8 cellular contexts compared by ENCODE assay signal in the genomic region with DNA sequence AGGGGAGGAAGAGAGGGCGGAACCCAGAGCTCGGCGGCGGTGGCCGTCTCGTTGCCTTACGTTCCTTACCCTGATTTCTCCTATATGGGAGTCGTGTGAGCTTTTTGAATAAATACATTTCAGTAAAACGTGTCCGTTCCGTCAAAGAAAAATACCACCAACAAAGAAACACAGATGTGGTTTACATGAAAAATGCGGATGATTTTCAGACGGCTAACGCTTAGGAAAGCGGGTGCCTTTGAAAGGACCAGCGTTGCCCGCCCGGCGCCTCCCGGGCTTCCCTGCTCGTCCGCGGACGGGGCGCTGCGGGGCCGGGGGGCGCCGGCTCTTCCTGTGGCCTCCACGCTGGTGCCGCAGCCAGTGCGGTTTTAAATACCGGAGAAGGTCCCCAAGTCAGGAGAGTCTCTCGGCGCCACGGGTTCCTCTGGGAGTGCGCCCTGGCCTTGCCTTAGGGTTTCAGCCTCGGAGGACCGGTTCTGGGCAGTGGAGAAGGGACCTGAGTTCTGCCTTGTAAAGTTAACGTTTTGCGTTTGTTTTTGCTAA. TPM values are rescaled to one million over a fixed set of nuclear protein-coding genes. Genes with fewer than 3 reads are reported as not detected.
DNase-seq lines count a peak whose midpoint lies in the region; ATAC-seq and TF ChIP-seq lines count a peak whose summit lies in the region.

No MANE protein-coding gene starts in this region.

- WGBS in adrenal gland, 4 donors, result 0 to 2% (median 0%) methylated on average over 17 to 41 of the region's 41 CpGs
- under 1% methylated on average over 41 of the region's 41 CpGs for WGBS in right cardiac atrium

- peak; percentile 17 for ATAC-seq in GM18909 (IDR thresholded peaks at IDR 0.05; ENCODE audit: poor library complexity, unreplicated experiment)
- peak; percentile 19 for ATAC-seq in HG03460 (IDR thresholded peaks at IDR 0.05; ENCODE audit: unreplicated experiment)
- ATAC-seq in right cardiac atrium, result peak; percentile 15 to 26
- no peak for ATAC-seq in GM21447 (IDR thresholded peaks at IDR 0.05; ENCODE audit: unreplicated experiment)

- DNase-seq in AML-193 (lab: John Stamatoyannopoulos, UW) (peak; percentile 64 to 73), SJCRH30 (peak in 1 of 2 experiments; percentile 48), adrenal gland (peak; percentile 24 to 63 (median 41)), right cardiac atrium (peak; percentile 29 to 78 (median 67))

- H3K4me3 ChIP-seq in SJCRH30 (peak overlapping the region; percentile 99), adrenal gland (peak overlapping the region; percentile 16 to 91 (median 52)), right cardiac atrium (ENCODE audit: low read length) (peak overlapping the region; percentile 58), rectal smooth muscle tissue (ENCODE audit: low read length) (peak overlapping the region; percentile 79)

- no peaks in the 10 kb centered on the region for H3K9me3 ChIP-seq in SJCRH30 (replicated peaks)
- no peaks in the 10 kb centered on the region for H3K9me3 ChIP-seq in adrenal gland (replicated peaks in 1 of 3)
- no peaks in the 10 kb centered on the region for H3K9me3 ChIP-seq in right cardiac atrium (ENCODE audit: control insufficient read depth, low read length)

- peak overlapping the region; percentile 67 for H3K9ac ChIP-seq in rectal smooth muscle tissue (ENCODE audit: low read length)

- H3K36me3 ChIP-seq in SJCRH30 (peaks cover 33% of the 10 kb centered on the region), adrenal gland (replicated peaks in 1 of 2) (peaks cover 0 to 11% of the 10 kb centered on the region in 2 donors), rectal smooth muscle tissue (ENCODE audit: control insufficient read depth, insufficient read depth, low read length) (peaks cover 9% of the 10 kb centered on the region)

- intact Hi-C loops in adrenal gland (cut with DNase I), result no loop called here
- intact Hi-C loops in right cardiac atrium (cut with DNase I), result no loop called here

- no peak for TF ChIP-seq POLR2A in adrenal gland (IDR thresholded peaks at IDR 0.05)

- H3K4me1 ChIP-seq in SJCRH30, result peaks cover 10% of the 10 kb centered on the region
- H3K4me1 ChIP-seq in adrenal gland (replicated peaks in 1 of 2), result peaks cover 15 to 26% of the 10 kb centered on the region in 2 donors
- no peaks in the 10 kb centered on the region for H3K4me1 ChIP-seq in right cardiac atrium (ENCODE audit: control insufficient read depth, insufficient read depth, low read length)
- H3K4me1 ChIP-seq in rectal smooth muscle tissue (ENCODE audit: control insufficient read depth, insufficient read depth, low read length), result peaks cover 14% of the 10 kb centered on the region

- H3K27ac ChIP-seq in SJCRH30, result peak overlapping the region; percentile 99
- H3K27ac ChIP-seq in adrenal gland, result peak overlapping the region; percentile 97 to 99 (median 98)
- H3K27ac ChIP-seq in right cardiac atrium (ENCODE audit: low read length), result peak overlapping the region; percentile 70
- H3K27ac ChIP-seq in rectal smooth muscle tissue (ENCODE audit: low read depth, low read length), result peak overlapping the region; percentile 83

- no peak for TF ChIP-seq CTCF in adrenal gland (IDR thresholded peaks at IDR 0.05)

- no peaks in the 10 kb centered on the region for H3K27me3 ChIP-seq in SJCRH30
- H3K27me3 ChIP-seq in adrenal gland, result no peaks in the 10 kb centered on the region
- H3K27me3 ChIP-seq in right cardiac atrium (ENCODE audit: control insufficient read depth, insufficient read depth), result no peaks in the 10 kb centered on the region
- no peaks in the 10 kb centered on the region for H3K27me3 ChIP-seq in rectal smooth muscle tissue (ENCODE audit: control insufficient read depth, insufficient read depth, low read length)

RNA-seq across cellular contexts. Expression of a gene that starts 0.8 kb away (rescaled TPM):
- total RNA-seq in SJCRH30 (2014; rRNA removed; shearing (Covaris generic)), result 32.0 and 34.1 TPM in 2 replicates
- total RNA-seq in adrenal gland, result 10 to 100 TPM; 27.5 to 46.8 (median 37.7) TPM
- polyA plus RNA-seq in adrenal gland, result 100 to 1,000 TPM in 1 of 3 donors, 10 to 100 TPM in 2; 47.5 to 130 (median 78.6) TPM
- 10 to 100 TPM; 25.3 to 28.2 (median 26.5) TPM for total RNA-seq in right cardiac atrium
- 36.3 TPM for polyA plus RNA-seq in right cardiac atrium

RNA-seq across cellular contexts. Expression of a gene that starts 32.1 kb away (rescaled TPM):
- total RNA-seq in SJCRH30 (2014; rRNA removed; shearing (Covaris generic)), result 21.4 and 23.4 TPM in 2 replicates
- 10 to 100 TPM in 7 of 8 donors, 1 to 10 TPM in 1; 7.4 to 23.9 (median 19.8) TPM for total RNA-seq in adrenal gland
- 10 to 100 TPM in 1 of 3 donors, 1 to 10 TPM in 2; 3.8 to 22.8 (median 4.2) TPM for polyA plus RNA-seq in adrenal gland
- total RNA-seq in right cardiac atrium, result 10 to 100 TPM; 10.7 to 12.8 (median 12.6) TPM
- 5.2 TPM for polyA plus RNA-seq in right cardiac atrium

RNA-seq across cellular contexts. Expression of a gene that starts 47.5 kb away (rescaled TPM):
- 26.3 and 29.9 TPM in 2 replicates for total RNA-seq in SJCRH30 (2014; rRNA removed; shearing (Covaris generic))
- total RNA-seq in adrenal gland (10 to 100 TPM; 29.2 to 61.5 (median 42.5) TPM), right cardiac atrium (10 to 100 TPM; 35.6 to 52.7 (median 41.5) TPM)
- polyA plus RNA-seq in adrenal gland (100 to 1,000 TPM in 1 of 3 donors, 10 to 100 TPM in 2; 82.5 to 162 (median 93.9) TPM), right cardiac atrium (39.0 TPM)
